8 cellular contexts compared by ENCODE assay signal in the genomic region with DNA sequence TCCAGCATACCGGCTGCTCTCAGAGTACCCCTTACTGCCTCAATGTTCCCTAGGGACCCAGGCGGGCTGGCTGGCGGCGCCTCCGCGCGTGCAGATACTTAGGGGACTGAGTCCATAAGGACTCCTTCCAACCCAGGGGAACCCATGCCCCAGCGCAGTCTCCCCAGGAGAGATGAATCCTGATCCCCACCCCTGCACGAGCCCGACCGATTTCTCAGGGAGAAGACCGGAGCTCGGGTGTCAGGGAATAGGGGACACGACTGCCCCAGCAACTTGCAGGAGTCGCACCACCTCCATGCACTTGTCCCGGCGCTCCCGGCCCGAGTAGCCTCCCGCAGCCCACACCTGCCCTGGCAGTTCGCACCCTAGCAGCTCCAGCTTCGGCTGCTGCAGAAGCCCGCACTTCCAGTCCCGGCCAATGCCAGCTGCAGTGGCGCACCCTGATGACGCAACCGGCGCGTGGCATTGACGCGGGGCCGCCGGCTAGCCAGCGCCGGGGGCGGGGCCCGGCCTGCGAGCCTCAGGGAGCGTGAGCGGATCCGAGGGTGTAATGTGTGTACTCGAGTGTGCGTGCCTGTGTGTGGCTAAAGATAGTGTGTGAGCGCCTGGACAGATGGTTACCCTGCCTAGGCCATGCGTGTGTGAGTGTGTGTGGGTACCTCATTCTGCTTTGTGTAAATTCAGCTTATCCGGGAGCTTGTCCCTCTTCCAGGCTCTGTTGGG. TPM values are rescaled to one million over a fixed set of nuclear protein-coding genes. Genes with fewer than 3 reads are reported as not detected.
DNase-seq lines count a peak whose midpoint lies in the region; ATAC-seq and TF ChIP-seq lines count a peak whose summit lies in the region.

A gene with protein sequence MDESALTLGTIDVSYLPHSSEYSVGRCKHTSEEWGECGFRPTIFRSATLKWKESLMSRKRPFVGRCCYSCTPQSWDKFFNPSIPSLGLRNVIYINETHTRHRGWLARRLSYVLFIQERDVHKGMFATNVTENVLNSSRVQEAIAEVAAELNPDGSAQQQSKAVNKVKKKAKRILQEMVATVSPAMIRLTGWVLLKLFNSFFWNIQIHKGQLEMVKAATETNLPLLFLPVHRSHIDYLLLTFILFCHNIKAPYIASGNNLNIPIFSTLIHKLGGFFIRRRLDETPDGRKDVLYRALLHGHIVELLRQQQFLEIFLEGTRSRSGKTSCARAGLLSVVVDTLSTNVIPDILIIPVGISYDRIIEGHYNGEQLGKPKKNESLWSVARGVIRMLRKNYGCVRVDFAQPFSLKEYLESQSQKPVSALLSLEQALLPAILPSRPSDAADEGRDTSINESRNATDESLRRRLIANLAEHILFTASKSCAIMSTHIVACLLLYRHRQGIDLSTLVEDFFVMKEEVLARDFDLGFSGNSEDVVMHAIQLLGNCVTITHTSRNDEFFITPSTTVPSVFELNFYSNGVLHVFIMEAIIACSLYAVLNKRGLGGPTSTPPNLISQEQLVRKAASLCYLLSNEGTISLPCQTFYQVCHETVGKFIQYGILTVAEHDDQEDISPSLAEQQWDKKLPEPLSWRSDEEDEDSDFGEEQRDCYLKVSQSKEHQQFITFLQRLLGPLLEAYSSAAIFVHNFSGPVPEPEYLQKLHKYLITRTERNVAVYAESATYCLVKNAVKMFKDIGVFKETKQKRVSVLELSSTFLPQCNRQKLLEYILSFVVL (minus strand): TSS at position 437 of the 723 bp plus-strand sequence. CDS start 1,981 bp downstream, outside the sequence.

- peak within 1 kb of the TSS; percentile 87 to 92 for H3K9ac ChIP-seq in colonic mucosa (ENCODE audit: low read depth in 2 of 2, low read length in 2 of 2)

- no peaks in the 10 kb centered on the region for H3K36me3 ChIP-seq in colonic mucosa

- intact Hi-C loops in colonic mucosa (cut with DNase I), result loop anchor here (10.0 kb wide), 1 partner anchor 261 kb away; the partner anchor contains the start of genes VTI1A and ZDHHC6

- TF ChIP-seq CTCF in AG10803 (conservative IDR thresholded peaks at IDR 0.05; ENCODE audit: low read length) (no peak), colonic mucosa (IDR thresholded peaks at IDR 0.05) (no peak)

- H3K27me3 ChIP-seq in colonic mucosa, result no peaks in the 10 kb centered on the region

- H3K4me1 ChIP-seq in colonic mucosa, result no peaks in the 10 kb centered on the region

- H3K4me3 ChIP-seq in AG10803 (ENCODE audit: low read length), result peak within 1 kb of the TSS; percentile 95
- H3K4me3 ChIP-seq in colonic mucosa, result peak within 1 kb of the TSS; percentile 76

- DNase-seq in AG10803 (ENCODE audit: low read depth), result peak; percentile 91
- peak; percentile 75 for DNase-seq in NCI-H510A (lab: John Stamatoyannopoulos, UW)
- peak; percentile 98 for DNase-seq in activated CD4-positive, alpha-beta T cell treated with anti-CD3 and anti-CD28 coated beads for 48 hours
- peak; percentile 98 for DNase-seq in colonic mucosa
- DNase-seq in left kidney (ENCODE audit: low read depth, low spot score), result peak; percentile 97
- peak; percentile 97 for DNase-seq in stimulated activated CD4-positive, alpha-beta T cell treated with anti-CD3 and anti-CD28 coated beads, Interleukin-1b, Interleukin-23, amount 100 ng/mL, for 48 hours

- peak; percentile 96 for ATAC-seq in GM19023 (IDR thresholded peaks at IDR 0.05; ENCODE audit: unreplicated experiment)
- peak; percentile 97 for ATAC-seq in HG03196 (IDR thresholded peaks at IDR 0.05; ENCODE audit: unreplicated experiment)

- H3K9me3 ChIP-seq in colonic mucosa, result no peaks in the 10 kb centered on the region

- H3K27ac ChIP-seq in colonic mucosa, result peak within 1 kb of the TSS; percentile 65

RNA-seq across cellular contexts. Expression of the gene that starts here (rescaled TPM):
- 1 to 10 TPM; 7.7 to 8.7 TPM for total RNA-seq in colonic mucosa

Comparison
In these comparisons a context has a peak if more than half of its experiments do, and no peak if none do; other contexts are left out.
1. Peak in every context shown above with its lines: DNase-seq, ATAC-seq, H3K4me3 ChIP-seq and H3K27ac ChIP-seq.